ENCODE assay signal across 8 cellular contexts in the genomic region with DNA sequence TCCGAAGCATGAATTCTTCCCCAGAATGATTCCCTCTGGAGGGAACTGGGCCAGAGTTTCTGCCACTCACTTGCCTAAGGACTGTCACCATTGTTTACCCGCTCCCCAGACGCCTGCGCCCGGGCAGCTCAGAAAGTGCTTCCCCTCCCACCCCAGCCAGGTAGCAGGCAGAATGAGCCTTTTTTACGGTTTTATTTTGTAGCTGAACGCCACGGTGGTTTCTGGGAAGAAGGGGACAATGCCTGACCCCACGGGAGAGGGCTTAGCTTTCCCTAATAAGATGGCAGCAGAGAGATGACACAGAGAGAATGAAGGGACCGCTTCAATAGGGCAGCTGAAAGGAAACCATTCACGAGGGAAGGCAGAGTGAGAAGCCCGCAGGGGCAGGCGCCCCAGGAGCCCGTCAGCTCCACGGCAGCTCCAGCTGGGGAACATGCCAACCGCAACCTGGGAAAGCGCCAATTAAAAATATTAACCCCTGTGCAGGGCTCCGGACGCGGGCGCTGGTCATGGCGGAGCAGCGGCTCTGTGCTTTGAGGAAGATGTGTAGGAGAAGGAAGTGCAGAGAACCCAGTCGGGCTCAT. TPM values are rescaled to one million over a fixed set of nuclear protein-coding genes. Genes with fewer than 3 reads are reported as not detected.
A peak's percentile ranks its signal among the peaks of the same experiment; 100 is the strongest.
DNase-seq lines count a peak whose midpoint lies in the region; ATAC-seq lines count a peak whose summit lies in the region.

No MANE protein-coding gene starts in this region.

- H3K27ac Mint-ChIP-seq in naive thymus-derived CD8-positive, alpha-beta T cell, result peak overlapping the region in 2 of 10 donors; percentile 40 to 57

- no peaks in the 10 kb centered on the region for H3K36me3 ChIP-seq in effector memory CD4-positive, alpha-beta T cell (ENCODE audit: control insufficient read depth, insufficient read depth, low read length)

- H3K4me1 ChIP-seq in effector memory CD4-positive, alpha-beta T cell (ENCODE audit: control insufficient read depth, insufficient read depth, low read length, poor library complexity, severe bottlenecking), result peaks cover 3% of the 10 kb centered on the region

- H3K9me3 Mint-ChIP-seq in naive thymus-derived CD8-positive, alpha-beta T cell, result no peaks in the 10 kb centered on the region

- no peaks in the 10 kb centered on the region for H3K36me3 Mint-ChIP-seq in naive thymus-derived CD8-positive, alpha-beta T cell

- H3K27me3 Mint-ChIP-seq in naive thymus-derived CD8-positive, alpha-beta T cell, result peaks cover 31 to 85% (median 50%) of the 10 kb centered on the region in 5 donors

- peaks cover 6 to 14% (median 11%) of the 10 kb centered on the region in 4 donors for H3K4me1 Mint-ChIP-seq in naive thymus-derived CD8-positive, alpha-beta T cell

- H3K4me3 Mint-ChIP-seq in naive thymus-derived CD8-positive, alpha-beta T cell, result peak overlapping the region; percentile 43 to 89 (median 76)

- POLR2A ChIA-PET in naive thymus-derived CD8-positive, alpha-beta T cell (lab: Charles Lee), result no interaction called here

- DNase-seq in ELF-1 (ENCODE audit: low read depth, low spot score), result peak; percentile 51
- DNase-seq in NCI-H510A (lab: John Stamatoyannopoulos, UW), result peak; percentile 34
- DNase-seq in effector memory CD4-positive, alpha-beta T cell, result no peak
- DNase-seq in naive thymus-derived CD8-positive, alpha-beta T cell, result no peak
- DNase-seq in HuH-7 (ENCODE audit: low spot score), result no peak
- DNase-seq in activated gamma-delta T cell treated with Interleukin-2 at 50 U/mL for 16 hours, result no peak
- DNase-seq in GM19238 (ENCODE audit: insufficient read length, low spot score), result no peak

- ATAC-seq in naive thymus-derived CD8-positive, alpha-beta T cell, result peak in 1 of 2 donors; percentile 29
- no peak for ATAC-seq in HG03039 (IDR thresholded peaks at IDR 0.05; ENCODE audit: unreplicated experiment)

- H3K9me3 ChIP-seq in effector memory CD4-positive, alpha-beta T cell (ENCODE audit: control insufficient read depth, low read length), result no peaks in the 10 kb centered on the region

- H3K27ac ChIP-seq in effector memory CD4-positive, alpha-beta T cell (ENCODE audit: insufficient read depth, low read length, poor library complexity, severe bottlenecking), result no peak overlapping the region

- H3K4me3 ChIP-seq in effector memory CD4-positive, alpha-beta T cell (ENCODE audit: insufficient read depth, low read depth, low read length, poor library complexity, severe bottlenecking), result peak overlapping the region; percentile 39

- H3K27me3 ChIP-seq in effector memory CD4-positive, alpha-beta T cell (replicated peaks; ENCODE audit: control insufficient read depth, insufficient read depth, low read length, poor library complexity, severe bottlenecking), result peaks cover 7% of the 10 kb centered on the region

RNA-seq across cellular contexts. Expression of a gene that starts 20.4 kb away (rescaled TPM):
- total RNA-seq in naive thymus-derived CD8-positive, alpha-beta T cell, result 10 to 100 TPM in 1 of 2 experiments, 1 to 10 TPM in 1; 8.5 to 10.8 TPM
- polyA plus RNA-seq in naive thymus-derived CD8-positive, alpha-beta T cell, result 1 to 10 TPM in 1 of 3 donors, under 1 TPM in 2; 0.75 to 1.0 (median 0.96) TPM

Comparison
In these comparisons a context has a peak if more than half of its experiments do, and no peak if none do; other contexts are left out.
1. DNase-seq: peak in ELF-1 (single experiment) and NCI-H510A (single experiment); none in effector memory CD4-positive, alpha-beta T cell (0 of 3), naive thymus-derived CD8-positive, alpha-beta T cell (0 of 10), HuH-7 (single experiment), activated gamma-delta T cell treated with Interleukin-2 at 50 U/mL for 16 hours (single experiment) and GM19238 (single experiment).